ENCODE assay signal across 37 cellular contexts in the genomic region with DNA sequence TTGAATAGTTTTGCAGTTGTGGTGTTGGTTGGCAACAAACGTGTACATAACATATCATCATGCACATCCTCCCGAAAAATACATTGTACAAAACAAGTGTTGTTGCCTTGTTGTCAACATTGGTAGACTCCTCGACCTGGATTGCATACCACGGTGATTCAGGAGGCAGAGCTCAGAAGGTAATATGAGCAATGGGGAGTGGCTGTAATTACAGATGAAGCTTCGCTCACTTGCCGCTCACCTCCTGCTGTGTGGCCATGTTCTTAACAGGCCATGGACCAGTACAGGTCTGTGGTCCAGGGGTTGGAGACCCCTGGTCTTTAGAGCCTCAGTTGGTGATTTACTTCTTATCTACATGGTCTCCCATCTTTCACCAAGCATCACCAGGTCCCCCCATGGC.
"Had no signal": no experiment of that assay in that cellular context is flagged by ENCODE, and none has a peak within 500 bp of the region (broad histone marks: within the 10 kb centered on the region; RNA-seq: fewer than 3 reads in every experiment).

No MANE protein-coding gene starts in this region.

- H3K36me3 ChIP-seq: adrenal gland, ascending aorta, brain microvascular endothelial cell, breast epithelium, cardiac muscle cell had no signal

- H3K27ac ChIP-seq: adrenal gland, ascending aorta, body of pancreas, brain microvascular endothelial cell, breast epithelium, cardiac muscle cell had no signal

- H3K4me1 ChIP-seq: adrenal gland, ascending aorta, body of pancreas, breast epithelium had no signal

- H3K9me3 Mint-ChIP-seq: activated naive CD8-positive, alpha-beta T cell treated with anti-CD3 and anti-CD28 coated beads, Interleukin-2, amount 10 ng/mL, durations not matched to agents 7 days and 5 days had no signal

- H3K27me3 Mint-ChIP-seq: activated naive CD4-positive, alpha-beta T cell treated with anti-CD3 and anti-CD28 coated beads, Interleukin-2, amount 10 ng/mL, durations not matched to agents 7 days and 5 days; activated naive CD4-positive, alpha-beta T cell treated with anti-CD3 and anti-CD28 coated beads, Interleukin-2, amount 50 U/mL, for 24 hours; activated naive CD8-positive, alpha-beta T cell; activated naive CD8-positive, alpha-beta T cell treated with anti-CD3 and anti-CD28 coated beads for 36 hours; activated naive CD8-positive, alpha-beta T cell treated with anti-CD3 and anti-CD28 coated beads, Interleukin-2, amount 10 ng/mL, durations not matched to agents 7 days and 5 days; activated naive CD8-positive, alpha-beta T cell treated with anti-CD3 and anti-CD28 coated beads, Interleukin-2, amount 50 U/mL, for 24 hours; activated T-cell treated with anti-CD3 and anti-CD28 coated beads, Interleukin-2, amount 50 U/mL, for 24 hours; activated T-helper 17 cell treated with anti-CD3 and anti-CD28 coated beads, Interleukin-2, amount 50 U/mL, for 72 hours; brain; central memory CD8-positive, alpha-beta T cell had no signal

- H3K36me3 Mint-ChIP-seq: activated naive CD4-positive, alpha-beta T cell treated with anti-CD3 and anti-CD28 coated beads, Interleukin-2, amount 10 ng/mL, durations not matched to agents 7 days and 5 days; activated naive CD4-positive, alpha-beta T cell treated with anti-CD3 and anti-CD28 coated beads, Interleukin-2, amount 50 U/mL, for 24 hours; activated naive CD4-positive, alpha-beta T cell treated with anti-CD3 and anti-CD28 coated beads, Interleukin-2, amount 50 U/mL, for 72 hours; activated naive CD8-positive, alpha-beta T cell; activated naive CD8-positive, alpha-beta T cell treated with anti-CD3 and anti-CD28 coated beads for 36 hours; activated naive CD8-positive, alpha-beta T cell treated with anti-CD3 and anti-CD28 coated beads, Interleukin-2, amount 10 ng/mL, durations not matched to agents 7 days and 5 days; brain had no signal

- DNase-seq: activated effector memory CD4-positive, alpha-beta T cell treated with anti-CD3 and anti-CD28 coated beads, Interleukin-2, amount 50 U/mL, for 16 hours; activated effector memory CD4-positive, alpha-beta T cell treated with Interleukin-2 at 50 U/mL for 16 hours; activated gamma-delta T cell; activated gamma-delta T cell treated with Interleukin-2 at 50 U/mL for 16 hours; activated naive CD4-positive, alpha-beta T cell; activated naive CD4-positive, alpha-beta T cell treated with anti-CD3 and anti-CD28 coated beads for 36 hours; activated naive CD4-positive, alpha-beta T cell treated with anti-CD3 and anti-CD28 coated beads, Interleukin-2, amount 10 ng/mL, durations not matched to agents 7 days and 5 days; activated naive CD4-positive, alpha-beta T cell treated with anti-CD3 and anti-CD28 coated beads, Interleukin-2, amount 50 U/mL, for 16 hours; activated naive CD4-positive, alpha-beta T cell treated with Interleukin-2 at 50 U/mL for 16 hours; activated naive CD8-positive, alpha-beta T cell treated with anti-CD3 and anti-CD28 coated beads for 36 hours; activated naive CD8-positive, alpha-beta T cell treated with anti-CD3 and anti-CD28 coated beads, Interleukin-2, amount 10 ng/mL, durations not matched to agents 7 days and 5 days; activated naive CD8-positive, alpha-beta T cell treated with anti-CD3 and anti-CD28 coated beads, Interleukin-2, amount 50 U/mL, for 24 hours; activated T-cell treated with anti-CD3 and anti-CD28 coated beads, Interleukin-2, amount 50 U/mL, for 24 hours; activated T-cell treated with anti-CD3 and anti-CD28 coated beads, Interleukin-2, amount 50 U/mL, for 4 hours; activated T-cell treated with anti-CD3 and anti-CD28 coated beads, Interleukin-2, amount 50 U/mL, for 48 hours; activated T-cell treated with anti-CD3 and anti-CD28 coated beads, Interleukin-2, amount 50 U/mL, for 72 hours; adrenal gland; amniotic stem cell; amygdala; anterior cingulate cortex; aorta; body of pancreas; brain microvascular endothelial cell; caudate nucleus; central memory CD4-positive, alpha-beta T cell; cerebellar nuclear complex had no signal

- H3K4me1 Mint-ChIP-seq: activated naive CD4-positive, alpha-beta T cell treated with anti-CD3 and anti-CD28 coated beads, Interleukin-2, amount 10 ng/mL, durations not matched to agents 7 days and 5 days; activated naive CD4-positive, alpha-beta T cell treated with anti-CD3 and anti-CD28 coated beads, Interleukin-2, amount 50 U/mL, for 24 hours; activated naive CD8-positive, alpha-beta T cell treated with anti-CD3 and anti-CD28 coated beads, Interleukin-2, amount 10 ng/mL, durations not matched to agents 7 days and 5 days; activated naive CD8-positive, alpha-beta T cell treated with anti-CD3 and anti-CD28 coated beads, Interleukin-2, amount 50 U/mL, for 24 hours; activated T-helper 17 cell treated with anti-CD3 and anti-CD28 coated beads, Interleukin-2, amount 50 U/mL, for 72 hours; brain; central memory CD8-positive, alpha-beta T cell had no signal

- ATAC-seq: activated naive CD4-positive, alpha-beta T cell treated with anti-CD3 and anti-CD28 coated beads, Interleukin-2, amount 50 U/mL, for 72 hours; activated naive CD8-positive, alpha-beta T cell treated with anti-CD3 and anti-CD28 coated beads, Interleukin-2, amount 50 U/mL, for 24 hours; activated T-cell treated with anti-CD3 and anti-CD28 coated beads, Interleukin-2, amount 50 U/mL, for 4 hours; activated T-cell treated with anti-CD3 and anti-CD28 coated beads, Interleukin-2, amount 50 U/mL, for 72 hours; activated T-helper 17 cell treated with anti-CD3 and anti-CD28 coated beads, Interleukin-2, amount 50 U/mL, for 72 hours; body of pancreas had no signal

- H3K9me3 ChIP-seq: adrenal gland, ascending aorta, body of pancreas, breast epithelium had no signal

- H3K4me3 Mint-ChIP-seq: activated naive CD4-positive, alpha-beta T cell treated with anti-CD3 and anti-CD28 coated beads for 36 hours; activated naive CD4-positive, alpha-beta T cell treated with anti-CD3 and anti-CD28 coated beads, Interleukin-2, amount 10 ng/mL, durations not matched to agents 7 days and 5 days; activated naive CD4-positive, alpha-beta T cell treated with anti-CD3 and anti-CD28 coated beads, Interleukin-2, amount 50 U/mL, for 24 hours; activated naive CD8-positive, alpha-beta T cell; activated naive CD8-positive, alpha-beta T cell treated with anti-CD3 and anti-CD28 coated beads for 36 hours; activated naive CD8-positive, alpha-beta T cell treated with anti-CD3 and anti-CD28 coated beads, Interleukin-2, amount 10 ng/mL, durations not matched to agents 7 days and 5 days; activated naive CD8-positive, alpha-beta T cell treated with anti-CD3 and anti-CD28 coated beads, Interleukin-2, amount 50 U/mL, for 24 hours; activated T-cell treated with anti-CD3 and anti-CD28 coated beads, Interleukin-2, amount 50 U/mL, for 24 hours; activated T-cell treated with anti-CD3 and anti-CD28 coated beads, Interleukin-2, amount 50 U/mL, for 4 hours; activated T-cell treated with anti-CD3 and anti-CD28 coated beads, Interleukin-2, amount 50 U/mL, for 72 hours; activated T-helper 1 cell treated with anti-CD3 and anti-CD28 coated beads, Interleukin-12 subunit alpha, Interleukin-12 subunit beta, Interleukin-2, Interleukin-4 antibody, amounts not matched to agents 30 ng/mL and 10 ng/mL and 1 ng/mL, durations not matched to agents 14 hours and 24 hours and 36 hours; activated T-helper 17 cell treated with anti-CD3 and anti-CD28 coated beads, Interleukin-2, amount 50 U/mL, for 72 hours; brain; central memory CD8-positive, alpha-beta T cell had no signal

- H3K4me3 ChIP-seq: adrenal gland, ascending aorta, body of pancreas, breast epithelium, cardiac muscle cell had no signal

- H3K27ac Mint-ChIP-seq: activated naive CD4-positive, alpha-beta T cell treated with anti-CD3 and anti-CD28 coated beads for 36 hours; activated naive CD4-positive, alpha-beta T cell treated with anti-CD3 and anti-CD28 coated beads, Interleukin-2, amount 10 ng/mL, durations not matched to agents 7 days and 5 days; activated naive CD4-positive, alpha-beta T cell treated with anti-CD3 and anti-CD28 coated beads, Interleukin-2, amount 50 U/mL, for 24 hours; activated naive CD4-positive, alpha-beta T cell treated with anti-CD3 and anti-CD28 coated beads, Interleukin-2, amount 50 U/mL, for 72 hours; activated naive CD8-positive, alpha-beta T cell; activated naive CD8-positive, alpha-beta T cell treated with anti-CD3 and anti-CD28 coated beads for 36 hours; activated naive CD8-positive, alpha-beta T cell treated with anti-CD3 and anti-CD28 coated beads, Interleukin-2, amount 10 ng/mL, durations not matched to agents 7 days and 5 days; activated naive CD8-positive, alpha-beta T cell treated with anti-CD3 and anti-CD28 coated beads, Interleukin-2, amount 50 U/mL, for 24 hours; activated T-cell treated with anti-CD3 and anti-CD28 coated beads, Interleukin-2, amount 50 U/mL, for 24 hours; activated T-cell treated with anti-CD3 and anti-CD28 coated beads, Interleukin-2, amount 50 U/mL, for 72 hours; activated T-helper 1 cell treated with anti-CD3 and anti-CD28 coated beads, Interleukin-12 subunit alpha, Interleukin-12 subunit beta, Interleukin-2, Interleukin-4 antibody, amounts not matched to agents 30 ng/mL and 10 ng/mL and 1 ng/mL, durations not matched to agents 14 hours and 24 hours and 36 hours; activated T-helper 17 cell treated with anti-CD3 and anti-CD28 coated beads, Interleukin-2, amount 50 U/mL, for 72 hours; activated T-helper 2 cell treated with anti-CD3 and anti-CD28 coated beads, Interferon-gamma antibody, Interleukin-2, Interleukin-4, amounts not matched to agents 10 μg/mL and 5 μg/mL and 100 μg/mL, durations not matched to agents 14 hours and 24 hours and 36 hours; brain had no signal
